18 cellular contexts compared by ENCODE assay signal in the genomic region with DNA sequence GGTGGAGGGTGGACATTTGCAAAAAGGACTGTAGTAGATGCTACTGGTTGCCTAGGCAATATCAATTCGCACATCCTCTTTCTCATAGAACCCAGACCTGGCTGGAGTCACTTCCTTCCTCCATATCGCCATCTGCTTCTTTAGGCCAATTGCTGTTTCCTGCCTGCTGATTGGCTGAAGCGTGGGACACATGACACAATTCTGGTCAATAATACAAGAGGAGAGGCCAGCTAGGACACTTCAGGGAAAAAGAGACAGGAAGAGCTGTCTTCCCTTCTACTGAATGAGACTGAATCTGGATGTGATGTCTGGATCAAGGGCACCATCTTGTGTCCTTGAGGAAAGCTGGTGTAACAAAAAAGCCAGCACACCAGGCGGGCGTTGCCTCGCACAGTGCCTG. TPM values are rescaled to one million over a fixed set of nuclear protein-coding genes. Genes with fewer than 3 reads are reported as not detected.
A peak's percentile ranks its signal among the peaks of the same experiment; 100 is the strongest.
DNase-seq lines count a peak whose midpoint lies in the region; ATAC-seq, FAIRE-seq and TF ChIP-seq lines count a peak whose summit lies in the region.
"Had no signal": no experiment of that assay in that cellular context is flagged by ENCODE, and none has a peak within 500 bp of the region (broad histone marks: within the 10 kb centered on the region; RNA-seq: fewer than 3 reads in every experiment).

No MANE protein-coding gene starts in this region.

- no peak for FAIRE-seq in GM12878 (lab: Jason Lieb, UNC)

- no peaks in the 10 kb centered on the region for H4K20me1 ChIP-seq in GM12878 (ENCODE audit: control insufficient read depth, insufficient read depth)

- BruUV-seq in GM12878 (replicated peaks; lab: Mats Ljungman, UMichigan), result no TSS peak

- 49% methylated on average over 6 of the region's 6 CpGs for WGBS in GM12878 (ENCODE audit: insufficient coverage, insufficient replicate concordance, low lambda C conversion rate, missing lambda C conversion rate)
- WGBS in right cardiac atrium, result 77% methylated on average over 6 of the region's 6 CpGs

- in situ Hi-C loops in GM12878 (cut with MboI), result loop anchor here (5.0 kb wide), 3 partner anchors 187 to 347 kb away; no protein-coding TSS in a partner anchor

- no peak overlapping the region; the same call in 1 of the 2 replicates for H2AFZ ChIP-seq in GM12878 (ENCODE audit: control insufficient read depth, low read depth, low read length)

- TF ChIP-seq EP300 in GM12878 (IDR thresholded peaks at IDR 0.05; ENCODE audit: borderline replicate concordance in 1 of 2, control insufficient read depth in 1 of 2, low read depth in 2 of 2, low read length in 2 of 2), result no peak

- TF ChIP-seq POLR2A in GM12878 (IDR thresholded peaks at IDR 0.05; ENCODE audit: low read depth, low read length), result no peak

- POLR2A ChIA-PET in GM12878 (lab: Charles Lee), result no interaction called here

- H3K27me3 Mint-ChIP-seq in progenitor cell of endocrine pancreas, result no peaks in the 10 kb centered on the region
- peaks cover 6 to 21% of the 10 kb centered on the region in 2 donors for H3K27me3 Mint-ChIP-seq in effector memory CD8-positive, alpha-beta T cell
- H3K27me3 Mint-ChIP-seq: activated naive CD8-positive, alpha-beta T cell had no signal

- H3K27ac Mint-ChIP-seq in progenitor cell of endocrine pancreas, result peak overlapping the region; percentile 39
- no peak overlapping the region for H3K27ac Mint-ChIP-seq in effector memory CD8-positive, alpha-beta T cell
- H3K27ac Mint-ChIP-seq: activated naive CD8-positive, alpha-beta T cell had no signal

- H3K36me3 Mint-ChIP-seq in progenitor cell of endocrine pancreas (ENCODE audit: insufficient read depth), result no peaks in the 10 kb centered on the region
- no peaks in the 10 kb centered on the region for H3K36me3 Mint-ChIP-seq in effector memory CD8-positive, alpha-beta T cell (ENCODE audit: insufficient read depth)
- H3K36me3 Mint-ChIP-seq: activated naive CD8-positive, alpha-beta T cell had no signal

- no peak for TF ChIP-seq RAD21 in GM12878 (IDR thresholded peaks at IDR 0.05; ENCODE audit: insufficient read depth, low read depth, low read length)

- H3K4me3 Mint-ChIP-seq in progenitor cell of endocrine pancreas (ENCODE audit: low read depth), result no peak overlapping the region
- H3K4me3 Mint-ChIP-seq in effector memory CD8-positive, alpha-beta T cell, result no peak overlapping the region
- H3K4me3 Mint-ChIP-seq: activated naive CD8-positive, alpha-beta T cell; central memory CD8-positive, alpha-beta T cell had no signal

- DNase-seq in NCI-H2171 treated with DMSO at 0.1 percent for 48 hours (lab: John Stamatoyannopoulos, UW) (peak; percentile 22), NCI-H2171 (lab: John Stamatoyannopoulos, UW) (no peak), NAMALWA (ENCODE audit: low spot score) (peak; percentile 46), GM12878 (ENCODE audit: low read depth, low spot score) (no peak), progenitor cell of endocrine pancreas (ENCODE audit: low spot score, unreplicated experiment) (no peak), NCI-H446 (lab: John Stamatoyannopoulos, UW) (no peak), right cardiac atrium (no peak)
- DNase-seq in effector memory CD8-positive, alpha-beta T cell, result no peak
- DNase-seq: activated CD4-positive, CD25-positive, alpha-beta regulatory T cell; activated CD8-positive, alpha-beta memory T cell treated with anti-CD3 and anti-CD28 coated beads, Interleukin-2, amount 50 U/mL, for 4 hours; hypothalamus; IMR-90; NCI-H2107; Right ventricle myocardium superior; thyroid gland had no signal

- intact Hi-C loops in GM12878 (cut with micrococcal nuclease; ENCODE audit: unreplicated experiment), result no loop called here
- intact Hi-C loops in right cardiac atrium (cut with DNase I), result loop anchor here (10.0 kb wide), 3 partner anchors 65 to 355 kb away; a partner anchor contains a TSS

- peaks cover 8% of the 10 kb centered on the region for H3K4me1 Mint-ChIP-seq in progenitor cell of endocrine pancreas (ENCODE audit: low read depth)
- H3K4me1 Mint-ChIP-seq in effector memory CD8-positive, alpha-beta T cell (ENCODE audit: low read depth in 2 of 2), result peaks cover 6 to 8% of the 10 kb centered on the region in 2 donors

- H3K79me2 ChIP-seq in GM12878 (ENCODE audit: control insufficient read depth, insufficient read depth, low read length), result no peaks in the 10 kb centered on the region

- no peak for ATAC-seq in GM12878
- no peak for ATAC-seq in effector memory CD8-positive, alpha-beta T cell (replicated peaks)
- ATAC-seq in right cardiac atrium, result no peak

- H3K27me3 ChIP-seq in GM12878 (replicated peaks in 1 of 2; ENCODE audit: control insufficient read depth in 2 of 2, insufficient read depth in 2 of 2, low read length in 1 of 2), result no peaks in the 10 kb centered on the region
- no peaks in the 10 kb centered on the region for H3K27me3 ChIP-seq in right cardiac atrium (ENCODE audit: control insufficient read depth, insufficient read depth)
- H3K27me3 ChIP-seq: thyroid gland had no signal

- H3K27ac ChIP-seq in GM12878 (ENCODE audit: control insufficient read depth, insufficient read depth) (no peak overlapping the region), right cardiac atrium (ENCODE audit: low read length) (no peak overlapping the region)
- H3K27ac ChIP-seq: epithelial cell of prostate, thyroid gland had no signal

- SMC1A ChIA-PET in GM12878 (lab: Charles Lee; ENCODE audit: uncharacterized antibody, unreplicated experiment), result no interaction called here

- H3K4me2 ChIP-seq in GM12878 (ENCODE audit: control insufficient read depth, insufficient read depth), result no peak overlapping the region

- H3K36me3 ChIP-seq in GM12878 (ENCODE audit: control insufficient read depth in 2 of 2, insufficient read depth in 2 of 2, low read length in 1 of 2), result no peaks in the 10 kb centered on the region
- H3K36me3 ChIP-seq: thyroid gland had no signal

- no peaks in the 10 kb centered on the region; the same call in 2 of the 3 replicates for H3K9me3 ChIP-seq in GM12878 (replicated peaks; ENCODE audit: control insufficient read depth, insufficient read depth, low read length)
- no peaks in the 10 kb centered on the region for H3K9me3 ChIP-seq in right cardiac atrium (ENCODE audit: control insufficient read depth, low read length)
- H3K9me3 ChIP-seq: thyroid gland had no signal

- no peaks in the 10 kb centered on the region for H3K4me1 ChIP-seq in GM12878 (ENCODE audit: control insufficient read depth, insufficient read depth, low read length)
- H3K4me1 ChIP-seq in right cardiac atrium (ENCODE audit: control insufficient read depth, insufficient read depth, low read length), result no peaks in the 10 kb centered on the region
- H3K4me1 ChIP-seq: thyroid gland had no signal

- RAD21 ChIA-PET in GM12878 (lab: Charles Lee; ENCODE audit: unreplicated experiment), result no interaction called here

- no peak overlapping the region for H3K9ac ChIP-seq in GM12878 (ENCODE audit: control insufficient read depth, insufficient read depth, low read length)

- no peak overlapping the region for H3K4me3 ChIP-seq in GM12878
- H3K4me3 ChIP-seq in right cardiac atrium (ENCODE audit: low read length), result no peak overlapping the region
- H3K4me3 ChIP-seq: thyroid gland had no signal

- H3K9me3 Mint-ChIP-seq in progenitor cell of endocrine pancreas (ENCODE audit: low read depth), result no peaks in the 10 kb centered on the region
- no peaks in the 10 kb centered on the region for H3K9me3 Mint-ChIP-seq in effector memory CD8-positive, alpha-beta T cell
- H3K9me3 Mint-ChIP-seq: central memory CD8-positive, alpha-beta T cell had no signal

- TF ChIP-seq CTCF in GM12878 (IDR thresholded peaks at IDR 0.05 in 2 of 3, conservative IDR thresholded peaks at IDR 0.05 in 1 of 3; ENCODE audit: control insufficient read depth in 2 of 3, extremely low read depth in 1 of 3, insufficient read depth in 1 of 3, low read depth in 3 of 3, low read length in 3 of 3), result no peak
- no peak for TF ChIP-seq CTCF in progenitor cell of endocrine pancreas (IDR thresholded peaks at IDR 0.05; ENCODE audit: unreplicated experiment)

- CTCF ChIA-PET in GM12878 (lab: Yijun Ruan, JAX), result no interaction called here

TF ChIP-seq in GM12878, 131 proteins besides CTCF, POLR2A, EP300 and RAD21 (continues in another document):
- TF ChIP-seq NBN (IDR thresholded peaks at IDR 0.05) (no peak), ZSCAN29 (IDR thresholded peaks at IDR 0.05) (no peak), SPI1 (IDR thresholded peaks at IDR 0.05; ENCODE audit: borderline replicate concordance, insufficient read depth, low read depth, low read length) (peak; percentile 31; the same call in 1 of the 2 replicates)

RNA-seq across cellular contexts. Expression of a gene that starts 53.8 kb away (rescaled TPM):
- not detected in 2 replicates for total RNA-seq in GM12878 (2013; cell fraction: nucleolus; rRNA removed)
- total RNA-seq in GM12878 (2014; rRNA removed) (not detected in 2 replicates), GM12878 (2014; rRNA removed; fragmentation: Illumina TruSeq; extraction: Trizol) (not detected in 2 replicates), GM12878 (2021) (0.08 TPM in 1 of 2 replicates, not detected in the other), progenitor cell of endocrine pancreas (5.2 and 7.3 TPM in 2 replicates), right cardiac atrium (1 to 10 TPM; 1.1 to 1.4 (median 1.2) TPM)
- polyA plus RNA-seq in GM12878 (2011; ENCODE audit: low read depth), result not detected
- polyA plus RNA-seq in GM12878 (2011; rRNA removed) (not detected in 2 replicates), GM12878 (2014; fragmentation: Illumina TruSeq; extraction: Trizol) (not detected in 2 replicates), GM12878 (2014; fragmentation: Nextera tagmentation; extraction: Ambion mirVana) (not detected), GM12878 (2014; rRNA removed) (not detected in 2 replicates), GM12878 (2016; fragmentation: Nextera tagmentation; extraction: Ambion mirVana) (not detected), right cardiac atrium (0.57 TPM)
- not detected in 2 replicates for polyA plus RNA-seq in GM12878 (2011; cell fraction: cytosol; rRNA removed)
- polyA plus RNA-seq in GM12878 (2011; cell fraction: nucleus; rRNA removed), result not detected in 2 replicates
- not detected in 2 replicates for polyA plus RNA-seq in GM12878 (2012)
- not detected in 2 replicates for polyA minus RNA-seq in GM12878 (2011; rRNA and poly(A)+ RNA removed)
- not detected in 2 replicates for polyA minus RNA-seq in GM12878 (2011; cell fraction: cytosol; rRNA and poly(A)+ RNA removed)
- not detected in 2 replicates for polyA minus RNA-seq in GM12878 (2011; cell fraction: nucleus; rRNA and poly(A)+ RNA removed)

Comparison
In these comparisons a context has a peak if more than half of its experiments do, and no peak if none do; other contexts are left out.
1. DNase-seq: peak in NCI-H2171 treated with DMSO at 0.1 percent for 48 hours (single experiment) and NAMALWA (single experiment); none in NCI-H2171 (single experiment), GM12878 (single experiment), progenitor cell of endocrine pancreas (single experiment), effector memory CD8-positive, alpha-beta T cell (0 of 3), NCI-H446 (0 of 2) and right cardiac atrium (0 of 3).